Comparison of ENCODE assay signal across 8 cellular contexts in the genomic region with DNA sequence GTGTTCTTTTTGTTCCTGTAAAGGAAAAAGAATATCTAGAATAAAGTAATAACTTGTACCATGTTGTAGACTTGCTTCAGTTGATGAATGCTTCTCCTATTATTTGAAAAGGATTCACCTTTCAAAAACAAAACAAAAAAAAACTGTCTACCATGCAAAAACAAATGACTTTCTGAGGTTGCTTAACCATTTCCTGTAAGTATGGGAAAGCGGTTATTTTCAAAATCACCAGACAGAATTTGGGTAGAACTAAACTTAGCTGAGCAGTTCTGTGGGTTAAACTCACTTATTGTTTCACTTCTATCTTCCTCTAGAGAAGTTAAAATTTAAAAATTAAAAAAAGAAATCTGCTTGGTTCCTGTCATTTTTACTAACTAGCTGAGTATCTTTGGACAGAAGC.
DNase-seq lines count a peak whose midpoint lies in the region; ATAC-seq and TF ChIP-seq lines count a peak whose summit lies in the region.

No MANE protein-coding gene starts in this region.

- H3K4me3 ChIP-seq in GM06990 (replicated peaks; ENCODE audit: low read depth, low read length) = no peak overlapping the region; the same call in 1 of the 2 replicates

- ATAC-seq in GM21381 (IDR thresholded peaks at IDR 0.05; ENCODE audit: unreplicated experiment) = peak; percentile 59
- ATAC-seq in HG03558 (IDR thresholded peaks at IDR 0.05; ENCODE audit: extremely low read depth, unreplicated experiment) = peak; percentile 33
- peak; percentile 29 for ATAC-seq in activated naive CD8-positive, alpha-beta T cell treated with anti-CD3 and anti-CD28 coated beads, Interleukin-2, amount 50 U/mL, for 24 hours

- H3K9me3 Mint-ChIP-seq in activated naive CD8-positive, alpha-beta T cell treated with anti-CD3 and anti-CD28 coated beads, Interleukin-2, amount 50 U/mL, for 24 hours = peaks cover 3% of the 10 kb centered on the region

- peak; percentile 62 for DNase-seq in GM06990 (ENCODE audit: extremely low read depth, insufficient read length)
- no peak for DNase-seq in activated naive CD8-positive, alpha-beta T cell treated with anti-CD3 and anti-CD28 coated beads, Interleukin-2, amount 50 U/mL, for 24 hours
- no peak for DNase-seq in ACHN
- no peak for DNase-seq in NCI-H446 treated with DMSO at 0.1 percent for 48 hours (lab: John Stamatoyannopoulos, UW)
- DNase-seq in globus pallidus (ENCODE audit: low spot score) = no peak
- DNase-seq in NCI-H1048 (lab: John Stamatoyannopoulos, UW) = no peak

- H3K27me3 ChIP-seq in GM06990 (replicated peaks; ENCODE audit: control insufficient read depth, insufficient read depth, low read length) = no peaks in the 10 kb centered on the region

- in situ Hi-C loops in ACHN (cut with HindIII; ENCODE audit: low pct_ligation_motif_present, low pct_unique_long_range_greater_than_20kb, low sequenced_read_pairs) = no loop called here

- no peaks in the 10 kb centered on the region for H3K27me3 Mint-ChIP-seq in activated naive CD8-positive, alpha-beta T cell treated with anti-CD3 and anti-CD28 coated beads, Interleukin-2, amount 50 U/mL, for 24 hours

- H3K27ac Mint-ChIP-seq in activated naive CD8-positive, alpha-beta T cell treated with anti-CD3 and anti-CD28 coated beads, Interleukin-2, amount 50 U/mL, for 24 hours = peak overlapping the region; percentile 88

- no peak for TF ChIP-seq CTCF in GM06990 (IDR thresholded peaks at IDR 0.05; ENCODE audit: insufficient read depth, low read length, poor library complexity, severe bottlenecking)

- peaks cover 89% of the 10 kb centered on the region for H3K4me1 Mint-ChIP-seq in activated naive CD8-positive, alpha-beta T cell treated with anti-CD3 and anti-CD28 coated beads, Interleukin-2, amount 50 U/mL, for 24 hours

- H3K36me3 ChIP-seq in GM06990 (ENCODE audit: control insufficient read depth, insufficient read depth, low read length) = no peaks in the 10 kb centered on the region

- H3K36me3 Mint-ChIP-seq in activated naive CD8-positive, alpha-beta T cell treated with anti-CD3 and anti-CD28 coated beads, Interleukin-2, amount 50 U/mL, for 24 hours (ENCODE audit: low read depth) = peaks cover 9% of the 10 kb centered on the region

- peak overlapping the region; percentile 65 for H3K4me3 Mint-ChIP-seq in activated naive CD8-positive, alpha-beta T cell treated with anti-CD3 and anti-CD28 coated beads, Interleukin-2, amount 50 U/mL, for 24 hours
